8 cellular contexts compared by ENCODE assay signal in genomic region chr4:136864580-136865185, GRCh38.
DNase-seq lines count a peak whose midpoint lies in the region; ATAC-seq and TF ChIP-seq lines count a peak whose summit lies in the region.

No MANE protein-coding gene starts in this region.

- no peaks in the 10 kb centered on the region for H3K36me3 ChIP-seq in stomach

- H3K27ac ChIP-seq in stomach, result no peak overlapping the region

- DNase-seq in EL (peak; percentile 67), NCI-H345 treated with DMSO at 0.1 percent for 48 hours (lab: John Stamatoyannopoulos, UW; ENCODE audit: unreplicated experiment) (peak; percentile 35), amniotic epithelial cell (ENCODE audit: low read depth) (peak; percentile 84), iPS-NIHi11 (ENCODE audit: low spot score) (peak; percentile 34), stomach (no peak), NCI-H187 (lab: John Stamatoyannopoulos, UW) (no peak)

- H3K27me3 ChIP-seq in stomach, result no peaks in the 10 kb centered on the region

- 0 to 1% (median 0%) methylated on average over 2 of the region's 2 CpGs for WGBS in stomach, 5 donors

- TF ChIP-seq CTCF in stomach (IDR thresholded peaks at IDR 0.05), result peak in 5 of 7 experiments; percentile 48 to 62 (median 50)

- ATAC-seq in GM19452 (IDR thresholded peaks at IDR 0.05; ENCODE audit: unreplicated experiment) (peak; percentile 91), HG03378 (IDR thresholded peaks at IDR 0.05; ENCODE audit: unreplicated experiment) (peak; percentile 95)

- intact Hi-C loops in stomach (cut with DNase I; ENCODE audit: low total_unique reads), result no loop called here

- H3K9me3 ChIP-seq in stomach, result no peaks in the 10 kb centered on the region

- H3K4me1 ChIP-seq in stomach, result peaks cover 0 to 13% (median 4%) of the 10 kb centered on the region in 4 donors

- no peak for TF ChIP-seq POLR2A in stomach (IDR thresholded peaks at IDR 0.05)

- no peak for TF ChIP-seq EP300 in stomach (IDR thresholded peaks at IDR 0.05)

- no peak overlapping the region for H3K4me3 ChIP-seq in stomach

Comparison
In these comparisons a context has a peak if more than half of its experiments do, and no peak if none do; other contexts are left out.
1. DNase-seq: peak in EL (single experiment), NCI-H345 treated with DMSO at 0.1 percent for 48 hours (single experiment), amniotic epithelial cell (single experiment) and iPS-NIHi11 (single experiment); none in stomach (single experiment) and NCI-H187 (0 of 2).